ENCODE assay signal across 1 cellular context in the genomic region with DNA sequence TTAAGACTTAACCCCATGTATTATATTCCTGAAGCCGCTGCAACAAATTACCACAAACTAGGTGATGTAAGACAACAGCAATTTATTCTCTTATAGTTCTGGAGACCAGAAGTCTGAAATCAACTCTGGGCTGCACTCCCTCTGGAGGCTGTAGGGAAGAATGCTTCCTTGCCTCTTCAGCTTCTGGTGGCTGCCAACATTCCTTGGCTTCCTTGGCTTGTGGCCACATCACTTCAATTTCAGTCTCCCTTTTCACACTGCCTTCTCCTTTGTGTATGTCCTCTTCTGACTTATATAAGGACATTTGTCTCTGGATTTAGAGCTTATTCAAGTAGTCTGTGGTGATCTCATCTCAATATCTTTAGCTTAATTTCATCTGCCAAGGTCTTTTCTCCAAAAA.
TF ChIP-seq lines count a peak whose summit lies in the region.

No MANE protein-coding gene starts in this region.

TF ChIP-seq in HCT116, 20 proteins besides CTCF, POLR2A, EP300 and RAD21:
- no peak for TF ChIP-seq ELF1 (IDR thresholded peaks at IDR 0.05; ENCODE audit: borderline replicate concordance, low read depth)
- no peak for TF ChIP-seq CEBPB (IDR thresholded peaks at IDR 0.05; ENCODE audit: low read depth)
- no peak for TF ChIP-seq FOSL1 (IDR thresholded peaks at IDR 0.05; ENCODE audit: low read depth)
TF ChIP-seq in HCT116: peak in this region for 0.
